20 cellular contexts compared by ENCODE assay signal in the genomic region with DNA sequence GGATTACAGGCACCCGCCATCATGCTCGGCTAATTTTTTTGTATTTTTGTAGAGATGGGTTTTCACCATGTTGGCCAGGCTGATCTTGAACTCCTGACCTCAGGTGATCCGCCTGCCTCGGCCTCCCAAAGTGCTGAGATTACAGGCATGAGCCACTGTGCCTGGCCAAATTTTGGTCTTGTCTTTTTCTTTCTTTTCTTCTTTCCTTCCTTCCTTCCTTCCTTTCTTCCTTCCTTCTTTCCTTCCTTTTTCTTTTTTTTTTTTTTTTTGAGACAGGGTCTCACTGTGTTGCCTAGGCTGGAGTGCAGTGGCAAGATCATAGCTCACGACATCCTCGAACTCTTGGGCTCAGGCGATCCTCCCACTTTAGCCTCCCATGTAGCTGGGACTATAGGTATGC. TPM values are rescaled to one million over a fixed set of nuclear protein-coding genes. Genes with fewer than 3 reads are reported as not detected.
"Had no signal": no experiment of that assay in that cellular context is flagged by ENCODE, and none has a peak within 500 bp of the region (broad histone marks: within the 10 kb centered on the region; RNA-seq: fewer than 3 reads in every experiment).

No MANE protein-coding gene starts in this region.

RNA-seq across cellular contexts. Expression of gene DOC2A, which starts 4.6 kb away (rescaled TPM):
- total RNA-seq: activated naive CD8-positive, alpha-beta T cell treated with anti-CD3 and anti-CD28 coated beads, Interleukin-2, amount 10 ng/mL, durations not matched to agents 7 days and 5 days; ascending aorta; bronchial epithelial cell had no signal

RNA-seq across cellular contexts. Expression of gene C16orf92, which starts 7.5 kb away (rescaled TPM):
- total RNA-seq: activated naive CD4-positive, alpha-beta T cell treated with anti-CD3 and anti-CD28 coated beads for 36 hours; activated naive CD4-positive, alpha-beta T cell treated with anti-CD3 and anti-CD28 coated beads, Interleukin-2, amount 50 U/mL, for 72 hours; activated naive CD8-positive, alpha-beta T cell treated with anti-CD3 and anti-CD28 coated beads for 36 hours; activated naive CD8-positive, alpha-beta T cell treated with anti-CD3 and anti-CD28 coated beads, Interleukin-2, amount 10 ng/mL, durations not matched to agents 7 days and 5 days; activated T-cell treated with anti-CD3 and anti-CD28 coated beads, Interleukin-2, amount 50 U/mL, for 4 hours; activated T-cell treated with anti-CD3 and anti-CD28 coated beads, Interleukin-2, amount 50 U/mL, for 72 hours; activated T-helper 1 cell treated with anti-CD3 and anti-CD28 coated beads, Interleukin-12 subunit alpha, Interleukin-12 subunit beta, Interleukin-2, Interleukin-4 antibody, amounts not matched to agents 30 ng/mL and 10 ng/mL and 1 ng/mL, durations not matched to agents 14 hours and 24 hours and 36 hours; activated T-helper 17 cell treated with anti-CD3 and anti-CD28 coated beads, Interleukin-2, amount 50 U/mL, for 72 hours; activated T-helper 2 cell treated with anti-CD3 and anti-CD28 coated beads, Interferon-gamma antibody, Interleukin-2, Interleukin-4, amounts not matched to agents 10 μg/mL and 5 μg/mL and 100 μg/mL, durations not matched to agents 14 hours and 24 hours and 36 hours; adrenal gland; aorta; ascending aorta; astrocyte; body of pancreas; breast epithelium; bronchial epithelial cell; cardiac muscle cell; cardiac septum; cerebellum; chondrocyte had no signal

RNA-seq across cellular contexts. Expression of gene TLCD3B, which starts 15.6 kb away (rescaled TPM):
- total RNA-seq: aorta, ascending aorta, body of pancreas, bronchial epithelial cell, cardiac septum had no signal
